In genomic region chr6:131840936-131841583, GRCh38 we compare ENCODE assay signal across 24 cellular contexts.
"Had no signal": no experiment of that assay in that cellular context is flagged by ENCODE, and none has a peak within 500 bp of the region (broad histone marks: within the 10 kb centered on the region; RNA-seq: fewer than 3 reads in every experiment).

No MANE protein-coding gene starts in this region.

- DNase-seq: activated CD4-positive, alpha-beta T cell treated with anti-CD3 and anti-CD28 coated beads, Interleukin-2, amount 10 ng/mL, durations not matched to agents 7 days and 5 days; activated CD4-positive, CD25-positive, alpha-beta regulatory T cell; activated CD8-positive, alpha-beta T cell treated with anti-CD3 and anti-CD28 coated beads, Interleukin-2, amount 10 ng/mL, durations not matched to agents 7 days and 5 days; activated naive CD4-positive, alpha-beta T cell treated with anti-CD3 and anti-CD28 coated beads, Interleukin-2, amount 10 ng/mL, durations not matched to agents 7 days and 5 days; activated naive CD8-positive, alpha-beta T cell treated with anti-CD3 and anti-CD28 coated beads, Interleukin-2, amount 50 U/mL, for 24 hours; activated T-cell treated with anti-CD3 and anti-CD28 coated beads, Interleukin-2, amount 50 U/mL, for 24 hours; aorta; esophagus squamous epithelium; left ventricle myocardium inferior; naive thymus-derived CD8-positive, alpha-beta T cell; nucleus accumbens; posterior cingulate gyrus; retina; stimulated activated CD4-positive, alpha-beta T cell treated with anti-CD3 and anti-CD28 coated beads, Interleukin-12 subunit alpha, Interleukin-12 subunit beta, amount 100 ng/mL, for 4 hours; stimulated activated CD4-positive, alpha-beta T cell treated with anti-CD3 and anti-CD28 coated beads, Interleukin-1b, Interleukin-23, amount 100 ng/mL, for 48 hours; stimulated activated CD8-positive, alpha-beta memory T cell treated with anti-CD3 and anti-CD28 coated beads, Interleukin-4, amount 100 ng/mL, for 48 hours; stimulated activated naive CD4-positive, alpha-beta T cell; T1000; transverse colon; uterus had no signal

- H3K4me1 ChIP-seq: breast epithelium, esophagus squamous epithelium, left ventricle myocardium inferior, transverse colon had no signal

- H3K9me3 ChIP-seq: breast epithelium, esophagus squamous epithelium, left ventricle myocardium inferior, transverse colon, uterus had no signal

- H3K4me3 Mint-ChIP-seq: activated CD4-positive, alpha-beta T cell treated with anti-CD3 and anti-CD28 coated beads, Interleukin-2, amount 10 ng/mL, durations not matched to agents 7 days and 5 days; activated CD8-positive, alpha-beta T cell treated with anti-CD3 and anti-CD28 coated beads, Interleukin-2, amount 10 ng/mL, durations not matched to agents 7 days and 5 days; activated naive CD4-positive, alpha-beta T cell treated with anti-CD3 and anti-CD28 coated beads, Interleukin-2, amount 10 ng/mL, durations not matched to agents 7 days and 5 days; activated naive CD8-positive, alpha-beta T cell treated with anti-CD3 and anti-CD28 coated beads, Interleukin-2, amount 50 U/mL, for 24 hours; activated T-cell treated with anti-CD3 and anti-CD28 coated beads, Interleukin-2, amount 50 U/mL, for 24 hours; naive thymus-derived CD8-positive, alpha-beta T cell had no signal

- H3K36me3 Mint-ChIP-seq: activated naive CD4-positive, alpha-beta T cell treated with anti-CD3 and anti-CD28 coated beads, Interleukin-2, amount 10 ng/mL, durations not matched to agents 7 days and 5 days; naive thymus-derived CD8-positive, alpha-beta T cell had no signal

- FAIRE-seq: endothelial cell of umbilical vein had no signal

- H3K36me3 ChIP-seq: breast epithelium, esophagus squamous epithelium, left ventricle myocardium inferior, transverse colon, uterus had no signal

- H3K4me1 Mint-ChIP-seq: activated CD4-positive, alpha-beta T cell treated with anti-CD3 and anti-CD28 coated beads, Interleukin-2, amount 10 ng/mL, durations not matched to agents 7 days and 5 days; activated naive CD4-positive, alpha-beta T cell treated with anti-CD3 and anti-CD28 coated beads, Interleukin-2, amount 10 ng/mL, durations not matched to agents 7 days and 5 days; activated naive CD8-positive, alpha-beta T cell treated with anti-CD3 and anti-CD28 coated beads, Interleukin-2, amount 50 U/mL, for 24 hours; naive thymus-derived CD8-positive, alpha-beta T cell had no signal

- H3K4me3 ChIP-seq: breast epithelium, coronary artery, esophagus squamous epithelium, left ventricle myocardium inferior, transverse colon, uterus had no signal

- H3K9me3 Mint-ChIP-seq: activated CD4-positive, alpha-beta T cell treated with anti-CD3 and anti-CD28 coated beads, Interleukin-2, amount 10 ng/mL, durations not matched to agents 7 days and 5 days; activated naive CD4-positive, alpha-beta T cell treated with anti-CD3 and anti-CD28 coated beads, Interleukin-2, amount 10 ng/mL, durations not matched to agents 7 days and 5 days; activated naive CD8-positive, alpha-beta T cell treated with anti-CD3 and anti-CD28 coated beads, Interleukin-2, amount 50 U/mL, for 24 hours; activated T-cell treated with anti-CD3 and anti-CD28 coated beads, Interleukin-2, amount 50 U/mL, for 24 hours; activated T-helper 2 cell treated with anti-CD3 and anti-CD28 coated beads, Interferon-gamma antibody, Interleukin-2, Interleukin-4, amounts not matched to agents 10 μg/mL and 5 μg/mL and 100 μg/mL, durations not matched to agents 14 hours and 24 hours and 36 hours had no signal

- H3K27ac Mint-ChIP-seq: activated CD4-positive, alpha-beta T cell treated with anti-CD3 and anti-CD28 coated beads, Interleukin-2, amount 10 ng/mL, durations not matched to agents 7 days and 5 days; activated CD8-positive, alpha-beta T cell treated with anti-CD3 and anti-CD28 coated beads, Interleukin-2, amount 10 ng/mL, durations not matched to agents 7 days and 5 days; activated naive CD4-positive, alpha-beta T cell treated with anti-CD3 and anti-CD28 coated beads, Interleukin-2, amount 10 ng/mL, durations not matched to agents 7 days and 5 days; activated naive CD8-positive, alpha-beta T cell treated with anti-CD3 and anti-CD28 coated beads, Interleukin-2, amount 50 U/mL, for 24 hours; activated T-cell treated with anti-CD3 and anti-CD28 coated beads, Interleukin-2, amount 50 U/mL, for 24 hours; activated T-helper 2 cell treated with anti-CD3 and anti-CD28 coated beads, Interferon-gamma antibody, Interleukin-2, Interleukin-4, amounts not matched to agents 10 μg/mL and 5 μg/mL and 100 μg/mL, durations not matched to agents 14 hours and 24 hours and 36 hours; naive thymus-derived CD8-positive, alpha-beta T cell had no signal

- H3K27me3 ChIP-seq: breast epithelium, esophagus squamous epithelium, transverse colon, uterus had no signal

- ATAC-seq: activated CD8-positive, alpha-beta T cell treated with anti-CD3 and anti-CD28 coated beads, Interleukin-2, amount 10 ng/mL, durations not matched to agents 7 days and 5 days; activated naive CD8-positive, alpha-beta T cell treated with anti-CD3 and anti-CD28 coated beads, Interleukin-2, amount 50 U/mL, for 24 hours; naive thymus-derived CD8-positive, alpha-beta T cell had no signal

- H3K27ac ChIP-seq: breast epithelium, coronary artery, esophagus squamous epithelium, left ventricle myocardium inferior, transverse colon, uterus had no signal
